In the genomic region with DNA sequence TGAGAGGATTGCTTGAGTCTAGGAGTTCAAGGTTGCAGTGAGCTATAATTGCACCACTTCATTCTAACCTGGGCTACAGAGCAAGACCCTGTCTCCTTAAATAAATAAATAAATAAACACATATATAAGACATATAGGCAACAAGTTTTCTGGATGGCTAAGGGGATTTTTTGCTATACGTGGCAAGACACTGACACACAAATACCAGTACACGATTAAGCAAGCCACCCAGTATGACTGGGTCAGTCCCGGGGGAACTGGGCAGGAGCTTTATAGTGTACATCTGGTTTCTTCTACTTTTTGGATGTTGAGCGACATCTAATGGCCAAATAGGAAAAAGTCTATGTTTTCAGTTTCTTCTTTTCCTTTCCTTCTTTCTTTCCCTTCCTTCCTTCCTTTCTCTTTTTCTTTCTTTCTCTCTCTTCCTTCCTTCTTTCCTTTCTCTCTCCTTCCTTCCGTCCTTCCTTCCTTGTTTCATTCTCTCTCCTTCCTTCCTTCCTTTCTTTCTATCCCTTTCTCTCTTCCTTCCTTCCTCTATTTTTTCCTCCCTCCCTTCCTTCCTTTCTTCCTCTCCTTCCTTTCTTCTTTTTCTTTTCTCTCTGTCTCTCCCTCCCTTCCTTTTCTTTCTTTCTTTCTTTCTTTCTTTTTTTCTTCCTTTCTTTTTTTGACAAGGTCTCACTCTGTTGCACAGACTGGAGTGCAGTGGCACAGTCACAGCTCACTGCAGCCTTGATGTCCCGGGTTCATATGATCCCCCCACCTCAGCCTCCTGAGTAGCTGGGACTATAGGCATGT, we compare ENCODE assay signal across 9 cellular contexts. TPM values are rescaled to one million over a fixed set of nuclear protein-coding genes. Genes with fewer than 3 reads are reported as not detected.
DNase-seq lines count a peak whose midpoint lies in the region; ATAC-seq and TF ChIP-seq lines count a peak whose summit lies in the region.
"Had no signal": no experiment of that assay in that cellular context is flagged by ENCODE, and none has a peak within 500 bp of the region (broad histone marks: within the 10 kb centered on the region; RNA-seq: fewer than 3 reads in every experiment).

No MANE protein-coding gene starts in this region.

- peaks cover 14% of the 10 kb centered on the region for H3K4me1 ChIP-seq in Caco-2
- H3K4me1 ChIP-seq in endodermal cell (ENCODE audit: control insufficient read depth, insufficient read depth, low read length), result no peaks in the 10 kb centered on the region
- peaks cover 0 to 15% (median 1%) of the 10 kb centered on the region in 4 donors for H3K4me1 ChIP-seq in tibial nerve

- TF ChIP-seq EP300 in tibial nerve (IDR thresholded peaks at IDR 0.05), result peak in 1 of 2 donors; percentile 63

- H3K9me3 Mint-ChIP-seq in Caco-2 (ENCODE audit: unreplicated experiment) (no peaks in the 10 kb centered on the region), activated B cell treated with CpG ODN at 0.5 μM for 24 hours (no peaks in the 10 kb centered on the region), endodermal cell (no peaks in the 10 kb centered on the region)
- H3K9me3 Mint-ChIP-seq: stimulated activated naive CD8-positive, alpha-beta T cell treated with anti-CD3 and anti-CD28 coated beads, Interleukin-15, Interleukin-2, amounts not matched to agents 100 ng/mL and 50 ng/mL, for 24 hours had no signal

- intact Hi-C loops in Caco-2 (cut with micrococcal nuclease; ENCODE audit: unreplicated experiment) (loop anchor here (1.0 to 5.0 kb wide), 5 partner anchors 47 to 283 kb away; partner anchors contain the start of genes HAUS6, PLIN2 and RRAGA), activated B cell treated with CpG ODN at 0.5 μM for 24 hours (cut with micrococcal nuclease) (loop anchor here (1.0 to 10.0 kb wide), 8 partner anchors 10 to 1640 kb away; partner anchors contain the start of genes HAUS6, PLIN2 and RRAGA)

- no peak for TF ChIP-seq POLR2A in tibial nerve (IDR thresholded peaks at IDR 0.05)

- H3K36me3 Mint-ChIP-seq in Caco-2 (ENCODE audit: insufficient read depth, unreplicated experiment), result no peaks in the 10 kb centered on the region
- no peaks in the 10 kb centered on the region for H3K36me3 Mint-ChIP-seq in activated B cell treated with CpG ODN at 0.5 μM for 24 hours (ENCODE audit: low read depth)
- no peaks in the 10 kb centered on the region for H3K36me3 Mint-ChIP-seq in endodermal cell (ENCODE audit: low read depth)

- H3K27ac ChIP-seq in endodermal cell (ENCODE audit: low read depth, low read length), result no peak overlapping the region
- H3K27ac ChIP-seq in tibial nerve, result no peak overlapping the region

- no peaks in the 10 kb centered on the region for H3K27me3 ChIP-seq in Caco-2 (replicated peaks; ENCODE audit: control insufficient read depth, insufficient read depth, low read length)
- no peaks in the 10 kb centered on the region for H3K27me3 ChIP-seq in endodermal cell (ENCODE audit: control insufficient read depth, insufficient read depth, low read length, poor library complexity, severe bottlenecking)
- no peaks in the 10 kb centered on the region for H3K27me3 ChIP-seq in tibial nerve

- no peak overlapping the region for H3K4me3 Mint-ChIP-seq in Caco-2 (ENCODE audit: unreplicated experiment)
- H3K4me3 Mint-ChIP-seq in activated B cell treated with CpG ODN at 0.5 μM for 24 hours, result no peak overlapping the region
- H3K4me3 Mint-ChIP-seq in endodermal cell, result no peak overlapping the region
- H3K4me3 Mint-ChIP-seq: stimulated activated naive CD8-positive, alpha-beta T cell treated with anti-CD3 and anti-CD28 coated beads, Interleukin-15, Interleukin-2, amounts not matched to agents 100 ng/mL and 50 ng/mL, for 24 hours had no signal

- DNase-seq in Caco-2, result peak; percentile 59 to 68
- DNase-seq in GM19238 (ENCODE audit: insufficient read length, low spot score), result peak; percentile 60
- DNase-seq in NCI-H2107 treated with DMSO at 0.1 percent for 48 hours (lab: John Stamatoyannopoulos, UW; ENCODE audit: unreplicated experiment), result peak; percentile 45
- DNase-seq in activated B cell treated with CpG ODN at 0.5 μM for 24 hours, result peak; percentile 40
- peak; percentile 75 for DNase-seq in endodermal cell
- peak; percentile 24 for DNase-seq in midbrain (lab: John Stamatoyannopoulos, UW)
- DNase-seq in tibial nerve (ENCODE audit: low spot score in 2 of 2), result peak; percentile 47 to 73

- CTCF ChIA-PET in Caco-2 (lab: Charles Lee), result interaction anchor here (0.5 to 1.8 kb wide), 11 partner anchors 19 to 126 kb away, joined by 3 to 26 read pairs (median 4); partner anchors contain the start of genes DENND4C and RRAGA
- CTCF ChIA-PET in activated B cell treated with CpG ODN at 0.5 μM for 24 hours (lab: Charles Lee), result interaction anchor here (0.9 to 2.7 kb wide), 12 partner anchors 9 to 1363 kb away, joined by 3 to 29 read pairs (median 6); partner anchors contain the start of genes DENND4C, HAUS6 and RRAGA

- no peaks in the 10 kb centered on the region for H3K36me3 ChIP-seq in Caco-2 (ENCODE audit: control insufficient read depth, insufficient read depth, low read length)
- no peaks in the 10 kb centered on the region for H3K36me3 ChIP-seq in endodermal cell (ENCODE audit: control insufficient read depth, insufficient read depth, low read length)
- H3K36me3 ChIP-seq in tibial nerve, result no peaks in the 10 kb centered on the region

- H3K4me1 Mint-ChIP-seq in Caco-2 (ENCODE audit: low read depth, unreplicated experiment), result peaks cover 13% of the 10 kb centered on the region
- H3K4me1 Mint-ChIP-seq in activated B cell treated with CpG ODN at 0.5 μM for 24 hours, result peaks cover 6% of the 10 kb centered on the region
- peaks cover 6% of the 10 kb centered on the region for H3K4me1 Mint-ChIP-seq in endodermal cell

- POLR2A ChIA-PET in Caco-2 (lab: Charles Lee) (interaction anchor here (0.7 to 1.6 kb wide), 3 partner anchors 38 to 125 kb away, joined by 3 to 5 read pairs (median 4); partner anchors contain the start of gene RRAGA), activated B cell treated with CpG ODN at 0.5 μM for 24 hours (lab: Charles Lee) (interaction anchor here (0.5 to 2.0 kb wide), 3 partner anchors 71 to 283 kb away, joined by 3 to 12 read pairs (median 4); partner anchors contain the start of gene RRAGA)

- H3K9ac ChIP-seq in endodermal cell (ENCODE audit: extremely low read depth, low read length, poor library complexity, severe bottlenecking), result no peak overlapping the region

- H3K9me3 ChIP-seq in Caco-2 (no peaks in the 10 kb centered on the region), endodermal cell (ENCODE audit: control insufficient read depth, low read length) (no peaks in the 10 kb centered on the region), tibial nerve (no peaks in the 10 kb centered on the region)

- H3K27me3 Mint-ChIP-seq in Caco-2 (ENCODE audit: insufficient read depth, unreplicated experiment) (no peaks in the 10 kb centered on the region), activated B cell treated with CpG ODN at 0.5 μM for 24 hours (peaks cover 3% of the 10 kb centered on the region), endodermal cell (ENCODE audit: insufficient read depth) (no peaks in the 10 kb centered on the region)
- H3K27me3 Mint-ChIP-seq: stimulated activated naive CD8-positive, alpha-beta T cell treated with anti-CD3 and anti-CD28 coated beads, Interleukin-15, Interleukin-2, amounts not matched to agents 100 ng/mL and 50 ng/mL, for 24 hours had no signal

- WGBS in endodermal cell (ENCODE audit: insufficient coverage in 1 of 2, insufficient read length in 1 of 2), 2 experiments, result 26 to 27% methylated on average over 6 of the region's 6 CpGs
- WGBS in tibial nerve, 2 donors, result 18 to 21% methylated on average over 6 of the region's 6 CpGs

- H3K27ac Mint-ChIP-seq in Caco-2 (ENCODE audit: unreplicated experiment), result peak overlapping the region; percentile 23
- no peak overlapping the region for H3K27ac Mint-ChIP-seq in activated B cell treated with CpG ODN at 0.5 μM for 24 hours
- no peak overlapping the region for H3K27ac Mint-ChIP-seq in endodermal cell
- H3K27ac Mint-ChIP-seq: stimulated activated naive CD8-positive, alpha-beta T cell treated with anti-CD3 and anti-CD28 coated beads, Interleukin-15, Interleukin-2, amounts not matched to agents 100 ng/mL and 50 ng/mL, for 24 hours had no signal

- peak; percentile 34 to 37 for TF ChIP-seq CTCF in Caco-2 (IDR thresholded peaks at IDR 0.05; ENCODE audit: insufficient read depth in 1 of 2, low read depth in 1 of 2, low read length in 1 of 2, severe bottlenecking in 1 of 2, unreplicated experiment in 1 of 2)
- no peak for TF ChIP-seq CTCF in activated B cell treated with CpG ODN at 0.5 μM for 24 hours (IDR thresholded peaks at IDR 0.05)
- peak; percentile 83 for TF ChIP-seq CTCF in endodermal cell (conservative IDR thresholded peaks at IDR 0.05)
- peak; percentile 17 to 78 (median 52) for TF ChIP-seq CTCF in tibial nerve (IDR thresholded peaks at IDR 0.05)

- H3K4me3 ChIP-seq in Caco-2 (ENCODE audit: low read depth, low read length), result no peak overlapping the region
- H3K4me3 ChIP-seq in endodermal cell (ENCODE audit: low read length), result no peak overlapping the region
- H3K4me3 ChIP-seq in tibial nerve, result no peak overlapping the region

- peak; percentile 92 for ATAC-seq in HG03097 (IDR thresholded peaks at IDR 0.05; ENCODE audit: low FRiP score, unreplicated experiment)
- ATAC-seq in activated B cell treated with CpG ODN at 0.5 μM for 24 hours (ENCODE audit: low read depth), result peak; percentile 100

- no TSS peak for BruUV-seq in Caco-2 (replicated peaks; lab: Mats Ljungman, UMichigan)

RNA-seq across cellular contexts. Expression of gene PLIN2, which starts 47.0 kb away (rescaled TPM):
- total RNA-seq in Caco-2 (2022), result 57.8 and 64.2 TPM in 2 replicates
- 13.3 and 16.0 TPM in 2 replicates for total RNA-seq in activated B cell treated with CpG ODN at 0.5 μM for 24 hours
- total RNA-seq in endodermal cell, result 10 to 100 TPM; 30.1 to 33.3 TPM
- polyA plus RNA-seq in endodermal cell (2013, experiment 1 of 2), result 54.7 TPM
- 48.9 TPM for polyA plus RNA-seq in endodermal cell (2013, experiment 2 of 2)
- 100 to 1,000 TPM in 3 of 4 donors, 10 to 100 TPM in 1; 64.7 to 595 (median 148) TPM for total RNA-seq in tibial nerve

RNA-seq across cellular contexts. Expression of gene DENND4C, which starts 56.2 kb away (rescaled TPM):
- total RNA-seq in Caco-2 (2022) (40.1 and 46.9 TPM in 2 replicates), activated B cell treated with CpG ODN at 0.5 μM for 24 hours (27.1 and 33.4 TPM in 2 replicates), endodermal cell (10 to 100 TPM; 25.4 to 27.2 TPM), tibial nerve (100 to 1,000 TPM in 1 of 4 donors, 10 to 100 TPM in 3; 60.4 to 102 (median 72.5) TPM)
- polyA plus RNA-seq in endodermal cell (2013, experiment 1 of 2), result 18.5 TPM
- 19.5 TPM for polyA plus RNA-seq in endodermal cell (2013, experiment 2 of 2)

Comparison
In these comparisons a context has a peak if more than half of its experiments do, and no peak if none do; other contexts are left out.
1. DNase-seq: peak in every context shown above with its lines; median percentile 75 in endodermal cell; 64 in Caco-2; 60 in GM19238; 60 in tibial nerve; 45 in NCI-H2107 treated with DMSO at 0.1 percent for 48 hours; 40 in activated B cell treated with CpG ODN at 0.5 μM for 24 hours; 24 in midbrain.